In the genomic region with DNA sequence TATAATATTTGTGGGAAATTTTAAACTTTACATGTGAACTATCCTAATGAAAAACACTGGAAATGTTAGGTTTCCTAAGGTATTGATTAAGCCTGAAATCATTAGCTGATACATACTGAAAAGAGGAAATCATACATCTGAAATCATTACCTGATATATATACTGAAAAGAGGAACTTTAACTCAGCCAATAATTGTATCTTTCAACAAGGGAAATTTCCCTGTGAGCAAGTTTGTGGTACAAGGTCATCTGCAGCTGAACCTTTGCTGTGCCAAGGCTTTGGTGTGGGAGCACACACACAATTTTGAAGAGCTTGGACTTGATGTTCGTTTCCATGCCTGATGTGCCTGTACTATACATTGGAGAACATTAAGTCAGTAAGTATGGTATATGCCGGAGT, we compare ENCODE assay signal across 10 cellular contexts.
A peak's percentile ranks its signal among the peaks of the same experiment; 100 is the strongest.
DNase-seq lines count a peak whose midpoint lies in the region; ATAC-seq and TF ChIP-seq lines count a peak whose summit lies in the region.
"Had no signal": no experiment of that assay in that cellular context is flagged by ENCODE, and none has a peak within 500 bp of the region (broad histone marks: within the 10 kb centered on the region; RNA-seq: fewer than 3 reads in every experiment).

No MANE protein-coding gene starts in this region.

- H3K27me3 ChIP-seq in PC-3 (ENCODE audit: low read length) (no peaks in the 10 kb centered on the region), spleen (replicated peaks in 1 of 7) (no peaks in the 10 kb centered on the region)

- H3K36me3 ChIP-seq in PC-3 (ENCODE audit: low read depth, low read length) (no peaks in the 10 kb centered on the region), spleen (no peaks in the 10 kb centered on the region)

- no peak for TF ChIP-seq POLR2A in spleen (IDR thresholded peaks at IDR 0.05)

- H3K4me3 Mint-ChIP-seq in activated CD8-positive, alpha-beta memory T cell treated with anti-CD3 and anti-CD28 coated beads, Interleukin-2, amount 10 ng/mL, durations not matched to agents 7 days and 5 days: peak overlapping the region; percentile 66

- intact Hi-C loops in PC-3 (cut with micrococcal nuclease): no loop called here
- intact Hi-C loops in spleen (cut with DNase I; ENCODE audit: low total_unique reads): no loop called here

- peaks cover 8% of the 10 kb centered on the region for H3K36me3 Mint-ChIP-seq in activated CD8-positive, alpha-beta memory T cell treated with anti-CD3 and anti-CD28 coated beads, Interleukin-2, amount 10 ng/mL, durations not matched to agents 7 days and 5 days

- H3K4me3 ChIP-seq in PC-3 (ENCODE audit: low read length): no peak overlapping the region
- peak overlapping the region in 3 of 8 donors; percentile 7 to 60 (median 23) for H3K4me3 ChIP-seq in spleen

- H3K9ac ChIP-seq in PC-3 (ENCODE audit: low read length): no peak overlapping the region

- ATAC-seq in activated CD8-positive, alpha-beta memory T cell treated with anti-CD3 and anti-CD28 coated beads, Interleukin-2, amount 10 ng/mL, durations not matched to agents 7 days and 5 days: no peak
- ATAC-seq in HG02678 (IDR thresholded peaks at IDR 0.05; ENCODE audit: unreplicated experiment): peak; percentile 64
- no peak for ATAC-seq in PC-3

- no peak for DNase-seq in activated CD8-positive, alpha-beta memory T cell treated with anti-CD3 and anti-CD28 coated beads, Interleukin-2, amount 10 ng/mL, durations not matched to agents 7 days and 5 days
- no peak for DNase-seq in activated CD8-positive, alpha-beta memory T cell treated with anti-CD3 and anti-CD28 coated beads, Interleukin-2, amount 50 U/mL, for 48 hours
- DNase-seq in PC-3: no peak
- DNase-seq in spleen: no peak
- DNase-seq in foreskin melanocyte: no peak
- no peak for DNase-seq in NCI-H187 (lab: John Stamatoyannopoulos, UW)
- DNase-seq in NCI-H526 treated with DMSO at 0.1 percent for 48 hours (lab: John Stamatoyannopoulos, UW): no peak
- DNase-seq: caudate nucleus, kidney had no signal

- no peak overlapping the region for H3K4me2 ChIP-seq in PC-3 (ENCODE audit: low read length)

- CTCF ChIA-PET in activated CD8-positive, alpha-beta memory T cell treated with anti-CD3 and anti-CD28 coated beads, Interleukin-2, amount 10 ng/mL, durations not matched to agents 7 days and 5 days (lab: Charles Lee): no interaction called here
- CTCF ChIA-PET in PC-3 (lab: Charles Lee): no interaction called here

- WGBS in spleen, 5 donors: 62 to 75% (median 73%) methylated on average over 2 of the region's 2 CpGs

- H3F3A ChIP-seq in PC-3 (ENCODE audit: low read length, unreplicated experiment): no peaks in the 10 kb centered on the region

- POLR2A ChIA-PET in PC-3 (lab: Charles Lee; ENCODE audit: unreplicated experiment): no interaction called here

- TF ChIP-seq CTCF in PC-3 (conservative IDR thresholded peaks at IDR 0.05; ENCODE audit: low read depth, low read length) (no peak), spleen (IDR thresholded peaks at IDR 0.05 in 8 of 11, conservative IDR thresholded peaks at IDR 0.05 in 3 of 11) (no peak)

- H3K27ac Mint-ChIP-seq in activated CD8-positive, alpha-beta memory T cell treated with anti-CD3 and anti-CD28 coated beads, Interleukin-2, amount 10 ng/mL, durations not matched to agents 7 days and 5 days: peak overlapping the region; percentile 83

- H3K4me1 Mint-ChIP-seq in activated CD8-positive, alpha-beta memory T cell treated with anti-CD3 and anti-CD28 coated beads, Interleukin-2, amount 10 ng/mL, durations not matched to agents 7 days and 5 days: peaks cover 21% of the 10 kb centered on the region

- H3K4me1 ChIP-seq in PC-3 (ENCODE audit: insufficient read depth, low read length) (peaks cover 5% of the 10 kb centered on the region; the same call in 1 of the 2 replicates), spleen (peaks cover 0 to 20% (median 7%) of the 10 kb centered on the region in 6 donors)

- H3K27ac ChIP-seq in PC-3 (ENCODE audit: low read length): no peak overlapping the region
- peak overlapping the region in 5 of 8 donors; percentile 42 to 67 (median 51) for H3K27ac ChIP-seq in spleen

- H2AFZ ChIP-seq in PC-3 (ENCODE audit: low read length): peak overlapping the region; percentile 68; the same call in 1 of the 2 replicates

- H3K9me3 ChIP-seq in PC-3 (ENCODE audit: low read length) (no peaks in the 10 kb centered on the region), spleen (no peaks in the 10 kb centered on the region)

- peaks cover 3% of the 10 kb centered on the region for H3K9me3 Mint-ChIP-seq in activated CD8-positive, alpha-beta memory T cell treated with anti-CD3 and anti-CD28 coated beads, Interleukin-2, amount 10 ng/mL, durations not matched to agents 7 days and 5 days (ENCODE audit: low read depth)

- no peaks in the 10 kb centered on the region for H3K9me2 ChIP-seq in PC-3 (replicated peaks; ENCODE audit: low read length)

- no peaks in the 10 kb centered on the region for H3K79me2 ChIP-seq in PC-3 (ENCODE audit: low read length)

- no peaks in the 10 kb centered on the region for H4K20me1 ChIP-seq in PC-3 (ENCODE audit: low read length)

- BruUV-seq in PC-3 (replicated peaks; lab: Mats Ljungman, UMichigan): no TSS peak

- no peaks in the 10 kb centered on the region for H3K27me3 Mint-ChIP-seq in activated CD8-positive, alpha-beta memory T cell treated with anti-CD3 and anti-CD28 coated beads, Interleukin-2, amount 10 ng/mL, durations not matched to agents 7 days and 5 days
